Comparison of ENCODE assay signal across 15 cellular contexts in the genomic region with DNA sequence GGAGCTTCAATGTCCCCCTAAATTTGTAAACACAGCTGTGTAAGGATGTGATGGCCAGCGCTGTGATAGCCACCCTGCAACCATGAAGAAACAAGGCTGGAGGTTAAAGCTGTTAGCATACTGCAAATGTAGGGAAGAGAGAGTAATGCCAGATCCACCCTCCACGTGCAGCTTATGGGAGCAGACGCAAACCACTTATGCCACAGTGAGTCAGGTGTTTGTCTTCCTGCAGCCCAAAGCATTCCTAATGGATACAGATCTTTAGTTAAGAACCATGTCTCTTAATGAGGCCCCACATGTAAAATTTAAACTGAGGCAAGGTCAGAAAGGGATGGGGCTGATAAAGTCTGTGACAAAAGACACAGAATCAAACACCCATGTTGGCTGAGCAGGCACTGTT. TPM values are rescaled to one million over a fixed set of nuclear protein-coding genes. Genes with fewer than 3 reads are reported as not detected.
"Had no signal": no experiment of that assay in that cellular context is flagged by ENCODE, and none has a peak within 500 bp of the region (broad histone marks: within the 10 kb centered on the region; RNA-seq: fewer than 3 reads in every experiment).

No MANE protein-coding gene starts in this region.

- H3K36me3 Mint-ChIP-seq: natural killer cell, type B pancreatic cell had no signal

- DNase-seq: activated CD4-positive, alpha-beta T cell treated with anti-CD3 and anti-CD28 coated beads for 1 hour; activated CD4-positive, alpha-beta T cell treated with anti-CD3 and anti-CD28 coated beads, Interleukin-2, amount 50 U/mL, for 4 hours; activated naive CD4-positive, alpha-beta T cell treated with anti-CD3 and anti-CD28 coated beads, Interleukin-2, amount 50 U/mL, for 16 hours; activated T-cell treated with anti-CD3 and anti-CD28 coated beads, Interleukin-2, amount 50 U/mL, for 1 hour; cortex of kidney; effector CD4-positive, alpha-beta T cell; foreskin keratinocyte; kidney glomerular epithelial cell; mesenchymal stem cell; natural killer cell; stimulated activated naive CD8-positive, alpha-beta T cell treated with anti-CD3 and anti-CD28 coated beads, Interleukin-15, amount 100 ng/mL, for 72 hours had no signal

- H3K9me3 Mint-ChIP-seq: activated T-helper 2 cell treated with anti-CD3 and anti-CD28 coated beads, Interferon-gamma antibody, Interleukin-2, Interleukin-4, amounts not matched to agents 10 μg/mL and 5 μg/mL and 100 μg/mL, durations not matched to agents 14 hours and 24 hours and 36 hours; natural killer cell; stimulated activated naive CD8-positive, alpha-beta T cell treated with anti-CD3 and anti-CD28 coated beads, Interleukin-15, amount 100 ng/mL, for 72 hours; type B pancreatic cell had no signal

- H3K4me1 Mint-ChIP-seq: natural killer cell; stimulated activated naive CD8-positive, alpha-beta T cell treated with anti-CD3 and anti-CD28 coated beads, Interleukin-15, amount 100 ng/mL, for 72 hours had no signal

- H3K27ac Mint-ChIP-seq: activated T-helper 2 cell treated with anti-CD3 and anti-CD28 coated beads, Interferon-gamma antibody, Interleukin-2, Interleukin-4, amounts not matched to agents 10 μg/mL and 5 μg/mL and 100 μg/mL, durations not matched to agents 14 hours and 24 hours and 36 hours; natural killer cell; stimulated activated naive CD8-positive, alpha-beta T cell treated with anti-CD3 and anti-CD28 coated beads, Interleukin-15, amount 100 ng/mL, for 72 hours; type B pancreatic cell had no signal

- ATAC-seq: foreskin keratinocyte; natural killer cell; stimulated activated naive CD8-positive, alpha-beta T cell treated with anti-CD3 and anti-CD28 coated beads, Interleukin-15, amount 100 ng/mL, for 72 hours had no signal

- H3K4me3 Mint-ChIP-seq: natural killer cell; stimulated activated naive CD8-positive, alpha-beta T cell treated with anti-CD3 and anti-CD28 coated beads, Interleukin-15, amount 100 ng/mL, for 72 hours; type B pancreatic cell had no signal

- H3K27me3 Mint-ChIP-seq: stimulated activated naive CD8-positive, alpha-beta T cell treated with anti-CD3 and anti-CD28 coated beads, Interleukin-15, amount 100 ng/mL, for 72 hours; type B pancreatic cell had no signal

RNA-seq across cellular contexts. Expression of gene MYL7, which starts 13.6 kb away (rescaled TPM):
- total RNA-seq: activated T-helper 2 cell treated with anti-CD3 and anti-CD28 coated beads, Interferon-gamma antibody, Interleukin-2, Interleukin-4, amounts not matched to agents 10 μg/mL and 5 μg/mL and 100 μg/mL, durations not matched to agents 14 hours and 24 hours and 36 hours; body of pancreas; foreskin keratinocyte; liver; natural killer cell had no signal

RNA-seq across cellular contexts. Expression of gene GCK, which starts 34.5 kb away (rescaled TPM):
- total RNA-seq: natural killer cell had no signal
